Comparison of ENCODE assay signal across 8 cellular contexts in the genomic region with DNA sequence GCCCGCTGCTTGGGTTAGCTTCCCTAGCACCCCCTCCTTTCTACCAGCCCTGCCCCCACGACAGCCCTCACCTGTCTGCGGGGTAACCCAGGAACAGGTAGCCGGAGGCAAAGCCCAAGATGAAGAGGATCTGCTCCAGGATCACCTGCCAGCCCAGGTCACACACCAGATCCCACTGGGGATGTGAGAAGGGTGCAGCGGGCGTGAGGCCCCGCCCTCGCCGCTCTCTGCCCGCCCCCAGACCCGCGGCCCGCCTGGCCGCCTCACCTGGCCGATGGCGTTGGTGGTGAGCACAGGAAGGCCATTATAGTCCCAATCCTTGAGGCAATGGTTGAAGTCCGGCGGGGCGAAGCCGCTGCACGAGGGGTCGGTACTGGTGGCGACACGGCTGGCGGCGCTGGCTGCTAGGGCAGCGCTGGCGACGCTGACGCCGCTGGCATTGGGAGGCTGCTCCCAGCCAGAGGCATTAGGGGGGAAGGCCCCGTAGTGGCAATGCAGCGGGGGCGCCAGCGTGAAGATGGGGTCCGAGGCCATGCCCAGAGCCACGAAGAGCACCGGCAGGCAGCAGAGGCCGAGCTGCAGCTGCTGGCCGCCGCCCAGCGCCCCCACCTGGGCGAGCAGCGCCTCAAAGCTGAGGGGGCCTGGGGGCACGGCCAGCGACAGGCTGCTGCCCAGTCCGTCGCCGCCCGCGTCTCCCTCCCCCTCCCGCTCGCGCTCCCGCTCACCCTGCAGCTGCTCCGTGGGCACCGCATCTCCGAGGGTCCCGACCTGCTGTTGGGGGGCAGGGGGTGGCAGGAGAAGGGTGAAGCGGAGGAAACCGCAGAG. TPM values are rescaled to one million over a fixed set of nuclear protein-coding genes. Genes with fewer than 3 reads are reported as not detected.
DNase-seq lines count a peak whose midpoint lies in the region; ATAC-seq and TF ChIP-seq lines count a peak whose summit lies in the region.

No MANE protein-coding gene starts in this region.

- ATAC-seq in natural killer cell (peak in 1 of 3 donors; percentile 28), HG03432 (IDR thresholded peaks at IDR 0.05; ENCODE audit: unreplicated experiment) (no peak), GM18519 (IDR thresholded peaks at IDR 0.05; ENCODE audit: low FRiP score, unreplicated experiment) (no peak)
- ATAC-seq in natural killer cell treated with Interleukin-12 subunit alpha and Interleukin-12 subunit beta and Interleukin-15 and Interleukin-18, amount 100 ng/mL, for 72 hours: no peak

- H3K27ac ChIP-seq in caudate nucleus (ENCODE audit: low read depth, low read length) (peak overlapping the region; percentile 87), substantia nigra (ENCODE audit: low read depth, low read length, poor library complexity, severe bottlenecking) (peak overlapping the region; percentile 89)

- no peak overlapping the region for H3K27ac Mint-ChIP-seq in natural killer cell
- H3K27ac Mint-ChIP-seq in natural killer cell treated with Interleukin-12 subunit alpha and Interleukin-12 subunit beta and Interleukin-15 and Interleukin-18, amount 100 ng/mL, for 72 hours: no peak overlapping the region

- peaks cover 7 to 14% of the 10 kb centered on the region in 2 donors for H3K4me1 Mint-ChIP-seq in natural killer cell
- peaks cover 9 to 13% of the 10 kb centered on the region in 2 donors for H3K4me1 Mint-ChIP-seq in natural killer cell treated with Interleukin-12 subunit alpha and Interleukin-12 subunit beta and Interleukin-15 and Interleukin-18, amount 100 ng/mL, for 72 hours (ENCODE audit: low read depth in 2 of 2)

- no peak for DNase-seq in natural killer cell
- DNase-seq in natural killer cell treated with Interleukin-12 subunit alpha and Interleukin-12 subunit beta and Interleukin-15 and Interleukin-18, amount 100 ng/mL, for 72 hours (ENCODE audit: low spot score): no peak
- peak in 23 of 61 donors; percentile 24 to 75 (median 62) for DNase-seq in caudate nucleus (lab: John Stamatoyannopoulos, UW)
- peak; percentile 73 for DNase-seq in left kidney (ENCODE audit: low read depth, low spot score)
- DNase-seq in substantia nigra (lab: John Stamatoyannopoulos, UW): peak in 20 of 49 donors; percentile 18 to 88 (median 60)
- no peak for DNase-seq in stimulated activated CD4-positive, alpha-beta T cell treated with anti-CD3 and anti-CD28 coated beads, Interleukin-4, amount 100 ng/mL, for 24 hours

- no peaks in the 10 kb centered on the region for H3K9me3 Mint-ChIP-seq in natural killer cell
- H3K9me3 Mint-ChIP-seq in natural killer cell treated with Interleukin-12 subunit alpha and Interleukin-12 subunit beta and Interleukin-15 and Interleukin-18, amount 100 ng/mL, for 72 hours: no peaks in the 10 kb centered on the region

- peaks cover 47 to 57% of the 10 kb centered on the region in 2 donors for H3K27me3 Mint-ChIP-seq in natural killer cell (ENCODE audit: low read depth in 2 of 2)
- peaks cover 42 to 61% of the 10 kb centered on the region in 2 donors for H3K27me3 Mint-ChIP-seq in natural killer cell treated with Interleukin-12 subunit alpha and Interleukin-12 subunit beta and Interleukin-15 and Interleukin-18, amount 100 ng/mL, for 72 hours

- H3K4me3 Mint-ChIP-seq in natural killer cell: peak overlapping the region; percentile 56
- H3K4me3 Mint-ChIP-seq in natural killer cell treated with Interleukin-12 subunit alpha and Interleukin-12 subunit beta and Interleukin-15 and Interleukin-18, amount 100 ng/mL, for 72 hours: no peak overlapping the region

- H3K36me3 Mint-ChIP-seq in natural killer cell: no peaks in the 10 kb centered on the region
- peaks cover 15% of the 10 kb centered on the region for H3K36me3 Mint-ChIP-seq in natural killer cell treated with Interleukin-12 subunit alpha and Interleukin-12 subunit beta and Interleukin-15 and Interleukin-18, amount 100 ng/mL, for 72 hours

- no peak for TF ChIP-seq CTCF in natural killer cell (IDR thresholded peaks at IDR 0.05)

- intact Hi-C loops in natural killer cell (cut with micrococcal nuclease): no loop called here

RNA-seq across cellular contexts. Expression of a gene that starts 0.8 kb away (rescaled TPM):
- total RNA-seq in natural killer cell: under 1 TPM in 2 of 3 donors, not detected in 1; 0.28 to 1.00 TPM
- total RNA-seq in natural killer cell treated with Interleukin-12 subunit alpha and Interleukin-12 subunit beta and Interleukin-15 and Interleukin-18, amount 100 ng/mL, for 72 hours: under 1 TPM in 1 of 2 donors, not detected in 1; 0.42 TPM

RNA-seq across cellular contexts. Expression of a gene that starts 13.1 kb away (rescaled TPM):
- not detected for total RNA-seq in natural killer cell
- not detected for total RNA-seq in natural killer cell treated with Interleukin-12 subunit alpha and Interleukin-12 subunit beta and Interleukin-15 and Interleukin-18, amount 100 ng/mL, for 72 hours

RNA-seq across cellular contexts. Expression of a gene that starts 20.7 kb away (rescaled TPM):
- total RNA-seq in natural killer cell: not detected
- total RNA-seq in natural killer cell treated with Interleukin-12 subunit alpha and Interleukin-12 subunit beta and Interleukin-15 and Interleukin-18, amount 100 ng/mL, for 72 hours: not detected

RNA-seq across cellular contexts. Expression of a gene that starts 25.0 kb away (rescaled TPM):
- 1 to 10 TPM in 2 of 3 donors, not detected in 1; 2.9 to 4.5 TPM for total RNA-seq in natural killer cell
- not detected for total RNA-seq in natural killer cell treated with Interleukin-12 subunit alpha and Interleukin-12 subunit beta and Interleukin-15 and Interleukin-18, amount 100 ng/mL, for 72 hours

RNA-seq across cellular contexts. Expression of a gene that starts 30.6 kb away (rescaled TPM):
- total RNA-seq in natural killer cell: 100 to 1,000 TPM; 226 to 261 (median 238) TPM
- 100 to 1,000 TPM; 182 to 274 TPM for total RNA-seq in natural killer cell treated with Interleukin-12 subunit alpha and Interleukin-12 subunit beta and Interleukin-15 and Interleukin-18, amount 100 ng/mL, for 72 hours
